Comparison of ENCODE assay signal across 18 cellular contexts in genomic region chr5:56876325-56876724, GRCh38. TPM values are rescaled to one million over a fixed set of nuclear protein-coding genes. Genes with fewer than 3 reads are reported as not detected.
DNase-seq lines count a peak whose midpoint lies in the region; ATAC-seq and TF ChIP-seq lines count a peak whose summit lies in the region.
"Had no signal": no experiment of that assay in that cellular context is flagged by ENCODE, and none has a peak within 500 bp of the region (broad histone marks: within the 10 kb centered on the region; RNA-seq: fewer than 3 reads in every experiment).

No MANE protein-coding gene starts in this region.

- no peak overlapping the region for H3K4me3 Mint-ChIP-seq in T-helper 17 cell
- H3K4me3 Mint-ChIP-seq: T-helper 1 cell treated with Interleukin-12 subunit alpha and Interleukin-12 subunit beta and Interleukin-4 antibody, amounts not matched to agents 30 μg/mL and 1 μg/mL, for 36 hours had no signal

- no peaks in the 10 kb centered on the region for H3K27me3 Mint-ChIP-seq in T-helper 17 cell

- POLR2A ChIA-PET in HEK293T (lab: Yijun Ruan, JAX), result no interaction called here

- in situ Hi-C loops in ACHN (cut with HindIII; ENCODE audit: low pct_ligation_motif_present, low pct_unique_long_range_greater_than_20kb, low sequenced_read_pairs), result no loop called here

- CTCF ChIA-PET in HEK293T (lab: Yijun Ruan, JAX), result no interaction called here

- no peak for ATAC-seq in T-helper 17 cell
- no peak for ATAC-seq in HG03159 (IDR thresholded peaks at IDR 0.05; ENCODE audit: unreplicated experiment)
- ATAC-seq: GM12878, left colon had no signal

- H3K27ac Mint-ChIP-seq in T-helper 17 cell, result peak overlapping the region; percentile 89
- H3K27ac Mint-ChIP-seq: T-helper 1 cell treated with Interleukin-12 subunit alpha and Interleukin-12 subunit beta and Interleukin-4 antibody, amounts not matched to agents 30 μg/mL and 1 μg/mL, for 36 hours had no signal

- H3K4me1 Mint-ChIP-seq in T-helper 17 cell, result peaks cover 37% of the 10 kb centered on the region

- H3K9me3 ChIP-seq in T-helper 17 cell (ENCODE audit: control insufficient read depth, low read length, poor library complexity, severe bottlenecking), result no peaks in the 10 kb centered on the region
- H3K9me3 ChIP-seq: Caco-2, right lobe of liver had no signal

- no peak overlapping the region for H3K4me3 ChIP-seq in AG10803 (ENCODE audit: low read length)
- no peak overlapping the region for H3K4me3 ChIP-seq in foreskin fibroblast (ENCODE audit: low read depth in 1 of 2, low read length in 2 of 2)
- H3K4me3 ChIP-seq: GM12878, right lobe of liver had no signal

- TF ChIP-seq CTCF in AG10803 (conservative IDR thresholded peaks at IDR 0.05; ENCODE audit: low read length) (no peak), foreskin fibroblast (IDR thresholded peaks at IDR 0.05; ENCODE audit: low read depth, low read length) (no peak)

- peaks cover 14% of the 10 kb centered on the region for H3K36me3 Mint-ChIP-seq in T-helper 17 cell (ENCODE audit: low read depth)

- DNase-seq in AG10803 (ENCODE audit: low read depth) (peak; percentile 3), LHCN-M2 (ENCODE audit: low read depth) (peak; percentile 43), T-helper 17 cell (no peak), foreskin fibroblast (peak; percentile 8 to 23), ACHN (no peak), HEK293T (ENCODE audit: extremely low spot score) (no peak)
- no peak for DNase-seq in activated CD4-positive, alpha-beta T cell treated with anti-CD3 and anti-CD28 coated beads, Interleukin-2, amount 50 U/mL, for 1 hour
- DNase-seq: activated CD4-positive, alpha-beta T cell treated with anti-CD3 and anti-CD28 coated beads for 1 hour; activated CD8-positive, alpha-beta memory T cell treated with anti-CD3 and anti-CD28 coated beads, Interleukin-2, amount 50 U/mL, for 48 hours; activated naive CD4-positive, alpha-beta T cell treated with anti-CD3 and anti-CD28 coated beads, Interleukin-2, amount 50 U/mL, for 16 hours; Caco-2; hypothalamus; left colon; NCI-H2107; right lobe of liver had no signal

TF ChIP-seq in HEK293T, 16 proteins besides CTCF, POLR2A, EP300 and RAD21:
- TF ChIP-seq L3MBTL2 (conservative IDR thresholded peaks at IDR 0.05), result no peak
- no peak for TF ChIP-seq LEF1 (IDR thresholded peaks at IDR 0.05; ENCODE audit: borderline replicate concordance)
- no peak for TF ChIP-seq SUZ12 (IDR thresholded peaks at IDR 0.05)
- no peak for TF ChIP-seq NFRKB (IDR thresholded peaks at IDR 0.05)
- no peak for TF ChIP-seq SP1 (IDR thresholded peaks at IDR 0.05)
- TF ChIP-seq CTBP1 (IDR thresholded peaks at IDR 0.05; ENCODE audit: borderline replicate concordance), result no peak
- TF ChIP-seq BHLHE40 (IDR thresholded peaks at IDR 0.05; ENCODE audit: borderline replicate concordance), result no peak
- no peak for TF ChIP-seq ELF4 (IDR thresholded peaks at IDR 0.05)
- TF ChIP-seq FOXK2 (IDR thresholded peaks at IDR 0.05), result no peak
- no peak for TF ChIP-seq PKNOX1 (IDR thresholded peaks at IDR 0.05)
- TF ChIP-seq ZNF384 (IDR thresholded peaks at IDR 0.05), result no peak
- no peak for TF ChIP-seq FOXM1 (IDR thresholded peaks at IDR 0.05; ENCODE audit: borderline replicate concordance)
- TF ChIP-seq HDGF (IDR thresholded peaks at IDR 0.05; ENCODE audit: borderline replicate concordance), result no peak

RNA-seq across cellular contexts. Expression of gene SETD9, which starts 33.1 kb away (rescaled TPM):
- 19.6 and 23.3 TPM in 2 replicates for total RNA-seq in LHCN-M2 (2014; rRNA removed)
- polyA plus RNA-seq in LHCN-M2 (2012), result 10.2 TPM
- total RNA-seq in T-helper 17 cell, result 1 to 10 TPM; 3.5 to 4.5 TPM

Comparison
In these comparisons a context has a peak if more than half of its experiments do, and no peak if none do; other contexts are left out.
1. DNase-seq: peak in AG10803 (single experiment), LHCN-M2 (single experiment) and foreskin fibroblast (2 of 2); none in T-helper 17 cell (0 of 3), activated CD4-positive, alpha-beta T cell treated with anti-CD3 and anti-CD28 coated beads, Interleukin-2, amount 50 U/mL, for 1 hour (single experiment), ACHN (single experiment) and HEK293T (single experiment).